In the genomic region with DNA sequence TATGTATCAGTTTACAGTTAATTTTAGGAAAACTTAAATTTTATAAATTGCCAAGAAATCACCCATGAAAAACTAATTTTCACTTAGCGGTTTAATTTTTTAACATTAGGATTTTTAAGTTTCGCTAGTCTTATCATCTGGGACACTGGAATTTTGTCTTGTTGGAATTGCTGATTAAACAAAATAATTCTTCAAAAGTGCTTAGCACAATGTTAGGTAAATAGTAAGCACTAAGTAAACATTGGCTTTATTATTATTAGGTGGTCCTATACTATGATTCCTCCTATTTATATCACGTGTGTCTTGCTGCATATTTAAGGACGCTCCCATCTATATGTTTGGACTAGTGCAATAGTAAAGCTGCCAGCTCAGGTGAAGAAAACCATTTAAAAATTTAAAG, we compare ENCODE assay signal across 10 cellular contexts. TPM values are rescaled to one million over a fixed set of nuclear protein-coding genes. Genes with fewer than 3 reads are reported as not detected.
DNase-seq lines count a peak whose midpoint lies in the region; ATAC-seq, FAIRE-seq and TF ChIP-seq lines count a peak whose summit lies in the region.
"Had no signal": no experiment of that assay in that cellular context is flagged by ENCODE, and none has a peak within 500 bp of the region (broad histone marks: within the 10 kb centered on the region; RNA-seq: fewer than 3 reads in every experiment).

No MANE protein-coding gene starts in this region.

- H3K4me3 ChIP-seq in GM12878 (no peak overlapping the region), spleen (no peak overlapping the region)

- H3K4me2 ChIP-seq in GM12878 (ENCODE audit: control insufficient read depth, insufficient read depth): peak overlapping the region; percentile 87

- WGBS in GM12878 (ENCODE audit: insufficient coverage, insufficient replicate concordance, low lambda C conversion rate, missing lambda C conversion rate): 34% methylated on average over 4 of the region's 4 CpGs
- WGBS in spleen, 5 donors: 74 to 84% (median 83%) methylated on average over 4 of the region's 4 CpGs

- peaks cover 47% of the 10 kb centered on the region for H3K4me1 Mint-ChIP-seq in activated T-cell treated with anti-CD3 and anti-CD28 coated beads, Interleukin-2, amount 50 U/mL, for 72 hours (ENCODE audit: low read depth)

- peak in 1 of 2 donors; percentile 21 for ATAC-seq in activated T-cell treated with anti-CD3 and anti-CD28 coated beads, Interleukin-2, amount 50 U/mL, for 72 hours (replicated peaks in 1 of 2)
- ATAC-seq in HG03045 (IDR thresholded peaks at IDR 0.05; ENCODE audit: unreplicated experiment) (peak; percentile 1), GM12878 (no peak; the same call in 2 of the 3 replicates)

- RAD21 ChIA-PET in GM12878 (lab: Charles Lee; ENCODE audit: unreplicated experiment): interaction anchor here (1.2 kb wide), 1 partner anchor 112 kb away, joined by 3 read pairs; no protein-coding TSS in a partner anchor

- H3K36me3 ChIP-seq in GM12878 (ENCODE audit: control insufficient read depth in 2 of 2, insufficient read depth in 2 of 2, low read length in 1 of 2) (no peaks in the 10 kb centered on the region), spleen (no peaks in the 10 kb centered on the region)

- H3K9ac ChIP-seq in GM12878 (ENCODE audit: control insufficient read depth, insufficient read depth, low read length): no peak overlapping the region

- peaks cover 15% of the 10 kb centered on the region for H3K27me3 Mint-ChIP-seq in activated T-cell treated with anti-CD3 and anti-CD28 coated beads, Interleukin-2, amount 50 U/mL, for 72 hours (ENCODE audit: low read depth)

- no peaks in the 10 kb centered on the region for H3K9me3 Mint-ChIP-seq in activated T-cell treated with anti-CD3 and anti-CD28 coated beads, Interleukin-2, amount 50 U/mL, for 72 hours

- no peak for FAIRE-seq in GM12878 (lab: Jason Lieb, UNC)

- intact Hi-C loops in GM12878 (cut with micrococcal nuclease; ENCODE audit: unreplicated experiment) (loop anchor here (5.0 to 10.0 kb wide), 2 partner anchors 114 to 227 kb away; no protein-coding TSS in a partner anchor), spleen (cut with DNase I; ENCODE audit: low total_unique reads) (no loop called here)

- peaks cover 0 to 3% of the 10 kb centered on the region in 2 experiments; a peak in 2 of 4 replicates for H3K27me3 ChIP-seq in GM12878 (replicated peaks in 1 of 2; ENCODE audit: control insufficient read depth in 2 of 2, insufficient read depth in 2 of 2, low read length in 1 of 2)
- H3K27me3 ChIP-seq in spleen (replicated peaks in 1 of 7): no peaks in the 10 kb centered on the region

- BruUV-seq in GM12878 (replicated peaks; lab: Mats Ljungman, UMichigan): no TSS peak

- no peaks in the 10 kb centered on the region for H3K79me2 ChIP-seq in GM12878 (ENCODE audit: control insufficient read depth, insufficient read depth, low read length)

- POLR2A ChIA-PET in GM12878 (lab: Charles Lee): no interaction called here

- H3K9me3 ChIP-seq in GM12878 (replicated peaks; ENCODE audit: control insufficient read depth, insufficient read depth, low read length) (no peaks in the 10 kb centered on the region), spleen (no peaks in the 10 kb centered on the region)

- TF ChIP-seq EP300 in GM12878 (IDR thresholded peaks at IDR 0.05; ENCODE audit: borderline replicate concordance in 1 of 2, control insufficient read depth in 1 of 2, low read depth in 2 of 2, low read length in 2 of 2): no peak

- H3K27ac Mint-ChIP-seq in activated T-cell treated with anti-CD3 and anti-CD28 coated beads, Interleukin-2, amount 50 U/mL, for 72 hours: peak overlapping the region; percentile 85

- H3K4me1 ChIP-seq in GM12878 (ENCODE audit: control insufficient read depth, insufficient read depth, low read length): peaks cover 21% of the 10 kb centered on the region
- H3K4me1 ChIP-seq in spleen: peaks cover 9 to 51% (median 26%) of the 10 kb centered on the region in 6 donors

- H2AFZ ChIP-seq in GM12878 (ENCODE audit: control insufficient read depth, low read depth, low read length): no peak overlapping the region

- SMC1A ChIA-PET in GM12878 (lab: Charles Lee; ENCODE audit: uncharacterized antibody, unreplicated experiment): interaction anchor here (2.6 kb wide), 1 partner anchor 115 kb away, joined by 14 read pairs; no protein-coding TSS in a partner anchor

- H3K27ac ChIP-seq in GM12878 (ENCODE audit: control insufficient read depth, insufficient read depth) (no peak overlapping the region), spleen (peak overlapping the region in 6 of 8 donors; percentile 64 to 80 (median 75))

- no peak for TF ChIP-seq POLR2A in GM12878 (IDR thresholded peaks at IDR 0.05; ENCODE audit: low read depth, low read length)
- no peak for TF ChIP-seq POLR2A in spleen (IDR thresholded peaks at IDR 0.05)

- CTCF ChIA-PET in GM12878 (lab: Yijun Ruan, JAX): interaction anchor here (0.9 to 1.6 kb wide), 4 partner anchors 13 to 114 kb away, joined by 3 to 4 read pairs (median 4); no protein-coding TSS in a partner anchor

- peak overlapping the region; percentile 29 to 69 for H3K4me3 Mint-ChIP-seq in activated T-cell treated with anti-CD3 and anti-CD28 coated beads, Interleukin-2, amount 50 U/mL, for 72 hours

- DNase-seq in activated T-cell treated with anti-CD3 and anti-CD28 coated beads, Interleukin-2, amount 50 U/mL, for 72 hours: no peak
- DNase-seq in activated T-cell treated with anti-CD3 and anti-CD28 coated beads for 4 hours: no peak
- DNase-seq in GM12878 (ENCODE audit: low read depth, low spot score): no peak
- DNase-seq in spleen: no peak
- no peak for DNase-seq in HuH-7.5 (ENCODE audit: low spot score)
- DNase-seq in GOT3 (lab: John Stamatoyannopoulos, UW): no peak
- DNase-seq in NCI-H2227 treated with DMSO at 0.1 percent for 48 hours (lab: John Stamatoyannopoulos, UW): no peak
- DNase-seq: NCI-H2029 treated with DMSO at 0.1 percent for 48 hours, nucleus accumbens had no signal

- H4K20me1 ChIP-seq in GM12878 (ENCODE audit: control insufficient read depth, insufficient read depth): no peaks in the 10 kb centered on the region

- peaks cover 3% of the 10 kb centered on the region in 2 donors for H3K36me3 Mint-ChIP-seq in activated T-cell treated with anti-CD3 and anti-CD28 coated beads, Interleukin-2, amount 50 U/mL, for 72 hours (ENCODE audit: insufficient read depth in 2 of 2)

- in situ Hi-C loops in GM12878 (cut with MboI): no loop called here

- no peak for TF ChIP-seq RAD21 in GM12878 (IDR thresholded peaks at IDR 0.05; ENCODE audit: insufficient read depth, low read depth, low read length)

- TF ChIP-seq CTCF in GM12878 (IDR thresholded peaks at IDR 0.05 in 2 of 3, conservative IDR thresholded peaks at IDR 0.05 in 1 of 3; ENCODE audit: control insufficient read depth in 2 of 3, extremely low read depth in 1 of 3, insufficient read depth in 1 of 3, low read depth in 3 of 3, low read length in 3 of 3): no peak
- TF ChIP-seq CTCF in spleen (IDR thresholded peaks at IDR 0.05 in 8 of 11, conservative IDR thresholded peaks at IDR 0.05 in 3 of 11): no peak

TF ChIP-seq in GM12878, 131 proteins besides CTCF, POLR2A, EP300 and RAD21:
- TF ChIP-seq, protein P1, sequence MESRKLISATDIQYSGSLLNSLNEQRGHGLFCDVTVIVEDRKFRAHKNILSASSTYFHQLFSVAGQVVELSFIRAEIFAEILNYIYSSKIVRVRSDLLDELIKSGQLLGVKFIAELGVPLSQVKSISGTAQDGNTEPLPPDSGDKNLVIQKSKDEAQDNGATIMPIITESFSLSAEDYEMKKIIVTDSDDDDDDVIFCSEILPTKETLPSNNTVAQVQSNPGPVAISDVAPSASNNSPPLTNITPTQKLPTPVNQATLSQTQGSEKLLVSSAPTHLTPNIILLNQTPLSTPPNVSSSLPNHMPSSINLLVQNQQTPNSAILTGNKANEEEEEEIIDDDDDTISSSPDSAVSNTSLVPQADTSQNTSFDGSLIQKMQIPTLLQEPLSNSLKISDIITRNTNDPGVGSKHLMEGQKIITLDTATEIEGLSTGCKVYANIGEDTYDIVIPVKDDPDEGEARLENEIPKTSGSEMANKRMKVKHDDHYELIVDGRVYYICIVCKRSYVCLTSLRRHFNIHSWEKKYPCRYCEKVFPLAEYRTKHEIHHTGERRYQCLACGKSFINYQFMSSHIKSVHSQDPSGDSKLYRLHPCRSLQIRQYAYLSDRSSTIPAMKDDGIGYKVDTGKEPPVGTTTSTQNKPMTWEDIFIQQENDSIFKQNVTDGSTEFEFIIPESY (IDR thresholded peaks at IDR 0.05): no peak
- no peak for TF ChIP-seq SP1 (IDR thresholded peaks at IDR 0.05; ENCODE audit: low read depth, low read length)
- 0 out of 2 replicates have a peak, but pooled peaks have one; percentile 49 for TF ChIP-seq PAX8 (IDR thresholded peaks at IDR 0.05)
- TF ChIP-seq CREB1 (IDR thresholded peaks at IDR 0.05; ENCODE audit: low read depth): no peak
- peak; percentile 46; the same call in 1 of the 2 replicates for TF ChIP-seq SMARCA5 (IDR thresholded peaks at IDR 0.05)
TF ChIP-seq in GM12878: peak in this region for 2.

RNA-seq across cellular contexts. Expression of a gene that starts 54.6 kb away (rescaled TPM):
- 10 to 100 TPM; 14.6 to 17.1 TPM for total RNA-seq in activated T-cell treated with anti-CD3 and anti-CD28 coated beads, Interleukin-2, amount 50 U/mL, for 72 hours
- total RNA-seq in GM12878 (2013; cell fraction: nucleolus; rRNA removed): 98.2 and 103 TPM in 2 replicates
- 0.05 and 0.23 TPM in 2 replicates for total RNA-seq in GM12878 (2014; rRNA removed)
- total RNA-seq in GM12878 (2014; rRNA removed; fragmentation: Illumina TruSeq; extraction: Trizol): 0.18 and 0.46 TPM in 2 replicates
- 0.61 and 0.95 TPM in 2 replicates for total RNA-seq in GM12878 (2021)
- 1.9 TPM for polyA plus RNA-seq in GM12878 (2011; ENCODE audit: low read depth)
- 0.68 and 0.98 TPM in 2 replicates for polyA plus RNA-seq in GM12878 (2011; rRNA removed)
- polyA plus RNA-seq in GM12878 (2011; cell fraction: cytosol; rRNA removed): 0.23 and 0.36 TPM in 2 replicates
- 0.54 and 0.73 TPM in 2 replicates for polyA plus RNA-seq in GM12878 (2011; cell fraction: nucleus; rRNA removed)
- 2.8 and 3.1 TPM in 2 replicates for polyA plus RNA-seq in GM12878 (2012)
- 0.12 and 0.16 TPM in 2 replicates for polyA plus RNA-seq in GM12878 (2014; fragmentation: Illumina TruSeq; extraction: Trizol)
- under 1 TPM in 1 of 2 experiments, not detected in 1; 0.04 TPM for polyA plus RNA-seq in GM12878 (2014; fragmentation: Nextera tagmentation; extraction: Ambion mirVana)
- polyA plus RNA-seq in GM12878 (2014; rRNA removed): 0.05 and 0.14 TPM in 2 replicates
- under 1 TPM; 0.21 to 0.38 TPM for polyA plus RNA-seq in GM12878 (2016; fragmentation: Nextera tagmentation; extraction: Ambion mirVana)
- 0.51 and 0.62 TPM in 2 replicates for polyA minus RNA-seq in GM12878 (2011; rRNA and poly(A)+ RNA removed)
- not detected in 2 replicates for polyA minus RNA-seq in GM12878 (2011; cell fraction: cytosol; rRNA and poly(A)+ RNA removed)
- polyA minus RNA-seq in GM12878 (2011; cell fraction: nucleus; rRNA and poly(A)+ RNA removed): 0.96 and 1.6 TPM in 2 replicates
- 10 to 100 TPM; 27.2 to 49.5 (median 38.3) TPM for total RNA-seq in spleen
- polyA plus RNA-seq in spleen: 1 to 10 TPM; 5.8 to 8.2 (median 6.0) TPM
